Comparison of ENCODE assay signal across 25 cellular contexts in the genomic region with DNA sequence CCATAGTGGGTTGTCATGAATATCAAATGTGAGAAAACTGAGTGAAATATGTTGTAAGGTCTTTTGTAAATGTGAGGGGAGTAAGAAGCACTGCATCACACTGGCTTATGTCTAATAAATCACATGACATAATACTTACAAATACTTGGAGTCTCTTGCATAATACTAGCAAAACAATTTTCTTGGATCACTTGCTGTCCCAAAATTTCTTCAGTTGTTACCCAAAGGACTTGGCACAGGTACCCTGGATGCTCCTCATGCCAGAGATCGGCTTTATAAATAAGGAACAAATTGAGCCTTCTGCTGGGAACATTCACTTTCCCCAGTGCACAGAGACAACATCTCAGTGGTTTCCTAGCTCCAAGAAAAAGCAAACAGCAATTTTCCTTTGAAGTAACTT. TPM values are rescaled to one million over a fixed set of nuclear protein-coding genes. Genes with fewer than 3 reads are reported as not detected.
"Had no signal": no experiment of that assay in that cellular context is flagged by ENCODE, and none has a peak within 500 bp of the region (broad histone marks: within the 10 kb centered on the region; RNA-seq: fewer than 3 reads in every experiment).

No MANE protein-coding gene starts in this region.

- H3K27me3 ChIP-seq: neural progenitor cell, pancreas, right lobe of liver had no signal

- H3K36me3 Mint-ChIP-seq: immature natural killer cell; natural killer cell treated with Interleukin-12 subunit alpha and Interleukin-12 subunit beta and Interleukin-15 and Interleukin-18, amount 100 ng/mL, for 72 hours; neural progenitor cell had no signal

- H3K27ac ChIP-seq: epithelial cell of prostate, esophagus muscularis mucosa, left lung, neural progenitor cell, pancreas, right lobe of liver, suprapubic skin, tibial nerve had no signal

- FAIRE-seq: keratinocyte, pancreas, small intestine had no signal

- H3K4me2 ChIP-seq: neural progenitor cell had no signal

- H3K4me3 ChIP-seq: esophagus muscularis mucosa, left lung, lung, neural progenitor cell, pancreas, right lobe of liver, suprapubic skin, tibial nerve had no signal

- H3K27ac Mint-ChIP-seq: dendritic cell treated with granulocyte-macrophage colony-stimulating factor and Interleukin-4, amounts not matched to agents 40 ng/mL and 50 ng/mL, for 4 days; effector memory CD8-positive, alpha-beta T cell; immature natural killer cell; natural killer cell treated with Interleukin-12 subunit alpha and Interleukin-12 subunit beta and Interleukin-15 and Interleukin-18, amount 100 ng/mL, for 72 hours; neural progenitor cell; progenitor cell of endocrine pancreas had no signal

- H2AFZ ChIP-seq: neural progenitor cell had no signal

- H3K4me1 Mint-ChIP-seq: immature natural killer cell had no signal

- H3K9me3 ChIP-seq: esophagus muscularis mucosa, left lung, pancreas, right lobe of liver, suprapubic skin, tibial nerve had no signal

- DNase-seq: effector memory CD8-positive, alpha-beta T cell; foreskin melanocyte; glutamatergic neuron; immature natural killer cell; left lung; mesenchymal stem cell; midbrain; nucleus accumbens; pancreas; retina; right lobe of liver; small intestine; stimulated activated CD4-positive, alpha-beta T cell treated with anti-CD3 and anti-CD28 coated beads, Interleukin-12 subunit alpha, Interleukin-12 subunit beta, amount 100 ng/mL, for 4 hours; stimulated activated naive CD4-positive, alpha-beta T cell treated with Interleukin-2 at 50 U/mL for 16 hours had no signal

- ATAC-seq: effector memory CD8-positive, alpha-beta T cell; left lung; natural killer cell treated with Interleukin-12 subunit alpha and Interleukin-12 subunit beta and Interleukin-15 and Interleukin-18, amount 100 ng/mL, for 72 hours; pancreas; right lobe of liver had no signal

- H3K4me3 Mint-ChIP-seq: dendritic cell treated with granulocyte-macrophage colony-stimulating factor and Interleukin-4, amounts not matched to agents 40 ng/mL and 50 ng/mL, for 4 days; effector memory CD8-positive, alpha-beta T cell; immature natural killer cell; natural killer cell treated with Interleukin-12 subunit alpha and Interleukin-12 subunit beta and Interleukin-15 and Interleukin-18, amount 100 ng/mL, for 72 hours; neural progenitor cell had no signal

- H3K36me3 ChIP-seq: esophagus muscularis mucosa, left lung, neural progenitor cell, pancreas, right lobe of liver, suprapubic skin, tibial nerve had no signal

- H3K9me3 Mint-ChIP-seq: dendritic cell treated with granulocyte-macrophage colony-stimulating factor and Interleukin-4, amounts not matched to agents 40 ng/mL and 50 ng/mL, for 4 days; effector memory CD8-positive, alpha-beta T cell; immature natural killer cell; natural killer cell treated with Interleukin-12 subunit alpha and Interleukin-12 subunit beta and Interleukin-15 and Interleukin-18, amount 100 ng/mL, for 72 hours; neural progenitor cell had no signal

- H3K9ac ChIP-seq: neural progenitor cell had no signal

- H3K4me1 ChIP-seq: esophagus muscularis mucosa, left lung, pancreas, right lobe of liver, tibial nerve had no signal

RNA-seq across cellular contexts. Expression of gene LRIT2, which starts 5.0 kb away (rescaled TPM):
- total RNA-seq: left lung; lung; natural killer cell treated with Interleukin-12 subunit alpha and Interleukin-12 subunit beta and Interleukin-15 and Interleukin-18, amount 100 ng/mL, for 72 hours; pancreas; progenitor cell of endocrine pancreas; right lobe of liver; suprapubic skin; tibial nerve; ureter had no signal
- polyA plus RNA-seq: immature natural killer cell, keratinocyte, lung, pancreas, small intestine had no signal

RNA-seq across cellular contexts. Expression of gene LRIT1, which starts 11.0 kb away (rescaled TPM):
- total RNA-seq: esophagus muscularis mucosa; left lung; lung; natural killer cell treated with Interleukin-12 subunit alpha and Interleukin-12 subunit beta and Interleukin-15 and Interleukin-18, amount 100 ng/mL, for 72 hours; pancreas; progenitor cell of endocrine pancreas; right lobe of liver; suprapubic skin; tibial nerve; ureter had no signal
- polyA plus RNA-seq: immature natural killer cell, keratinocyte, lung, pancreas, small intestine had no signal

RNA-seq across cellular contexts. Expression of gene RGR, which starts 14.5 kb away (rescaled TPM):
- total RNA-seq: left lung; natural killer cell treated with Interleukin-12 subunit alpha and Interleukin-12 subunit beta and Interleukin-15 and Interleukin-18, amount 100 ng/mL, for 72 hours; pancreas; progenitor cell of endocrine pancreas; right lobe of liver; suprapubic skin; ureter had no signal
- polyA plus RNA-seq: immature natural killer cell, keratinocyte, pancreas had no signal

RNA-seq across cellular contexts. Expression of gene GPR15LG, which starts 56.8 kb away (rescaled TPM):
- total RNA-seq: esophagus muscularis mucosa; left lung; lung; natural killer cell treated with Interleukin-12 subunit alpha and Interleukin-12 subunit beta and Interleukin-15 and Interleukin-18, amount 100 ng/mL, for 72 hours; progenitor cell of endocrine pancreas; right lobe of liver; tibial nerve had no signal
- polyA plus RNA-seq: immature natural killer cell, small intestine had no signal
